In genomic region chr4:86825511-86825910, GRCh38 we compare ENCODE assay signal across 24 cellular contexts. TPM values are rescaled to one million over a fixed set of nuclear protein-coding genes. Genes with fewer than 3 reads are reported as not detected.
DNase-seq lines count a peak whose midpoint lies in the region; ATAC-seq and TF ChIP-seq lines count a peak whose summit lies in the region.
"Had no signal": no experiment of that assay in that cellular context is flagged by ENCODE, and none has a peak within 500 bp of the region (broad histone marks: within the 10 kb centered on the region; RNA-seq: fewer than 3 reads in every experiment).

No MANE protein-coding gene starts in this region.

- in situ Hi-C loops in IMR-90 (cut with MboI; ENCODE audit: low sequenced_read_pairs), result no loop called here

- H2BK5ac ChIP-seq in IMR-90 (ENCODE audit: low read depth, low read length, poor library complexity, severe bottlenecking), result no peak overlapping the region

- H2AK5ac ChIP-seq in IMR-90 (ENCODE audit: low read depth, low read length), result no peak overlapping the region

- no CpG with 5 or more reads among the region's 3 CpGs for WGBS in IMR-90 (ENCODE audit: extremely low coverage in 2 of 2, insufficient read length in 1 of 2), 2 experiments

- H3K4me3 ChIP-seq in IMR-90 (ENCODE audit: insufficient read depth, low read depth, low read length), result no peak overlapping the region
- H3K4me3 ChIP-seq: BLaER1 treated with 17β-estradiol and CSF1 and Interleukin-3, amounts not matched to agents 10 nM and 100 nM; SK-N-MC had no signal

- DNase-seq in IMR-90 (peak; percentile 44), T1000 (lab: John Stamatoyannopoulos, UW) (peak; percentile 32), foreskin keratinocyte (peak; percentile 78 to 96), AML-193 (lab: John Stamatoyannopoulos, UW) (no peak), anterior cingulate cortex (lab: John Stamatoyannopoulos, UW) (no peak), SK-N-DZ (ENCODE audit: low spot score) (no peak)
- no peak for DNase-seq in stimulated activated CD4-positive, alpha-beta T cell treated with anti-CD3 and anti-CD28 coated beads, Interleukin-4, amount 100 ng/mL, for 4 hours
- DNase-seq: ACHN; Caco-2; CD4-positive, alpha-beta memory T cell; GF-D8; MV-4-11; NCI-H1105 treated with DMSO at 0.1 percent for 48 hours; NCI-H1694; NCI-H2081; NCI-H2171; NCI-H446; NCI-H526; Right ventricle myocardium superior had no signal

- no peak for ATAC-seq in IMR-90 (ENCODE audit: low read depth)
- peak; percentile 82 for ATAC-seq in foreskin keratinocyte

- no peak overlapping the region for H2AFZ ChIP-seq in IMR-90 (replicated peaks; ENCODE audit: low read length, poor library complexity)

- no peak overlapping the region for H2BK15ac ChIP-seq in IMR-90 (ENCODE audit: low read depth, low read length)

- no peak overlapping the region for H3K27ac ChIP-seq in IMR-90 (ENCODE audit: insufficient read depth, low read length)
- H3K27ac ChIP-seq in foreskin keratinocyte, result peak overlapping the region; percentile 74
- H3K27ac ChIP-seq: BLaER1 treated with 17β-estradiol and CSF1 and Interleukin-3, amounts not matched to agents 10 nM and 100 nM; HL-60; SK-N-MC had no signal

- H3K18ac ChIP-seq in IMR-90 (ENCODE audit: low read depth, low read length), result peak overlapping the region; percentile 47; the same call in 1 of the 2 replicates

- no peak overlapping the region for H3K23ac ChIP-seq in IMR-90 (ENCODE audit: low read depth, low read length)

- no peak overlapping the region for H4K8ac ChIP-seq in IMR-90 (ENCODE audit: low read depth in 2 of 2, low read length in 2 of 2)

- H3K4me1 ChIP-seq in IMR-90 (ENCODE audit: control insufficient read depth, insufficient read depth, low read length) (peaks cover 4% of the 10 kb centered on the region), foreskin keratinocyte (peaks cover 26% of the 10 kb centered on the region)
- H3K4me1 ChIP-seq: BLaER1 treated with 17β-estradiol and CSF1 and Interleukin-3, amounts not matched to agents 10 nM and 100 nM; Caco-2 had no signal

- no peak overlapping the region for H2BK120ac ChIP-seq in IMR-90 (ENCODE audit: low read depth, low read length)

- dilution Hi-C loops in IMR-90 (cut with HindIII; ENCODE audit: low sequenced_read_pairs, unreplicated experiment), result no loop called here

- no peak for TF ChIP-seq RAD21 in IMR-90 (IDR thresholded peaks at IDR 0.05; ENCODE audit: low read length)

- H3K14ac ChIP-seq in IMR-90 (replicated peaks; ENCODE audit: low read depth, low read length), result no peak overlapping the region; the same call in 1 of the 2 replicates

- no peak overlapping the region for H2AK9ac ChIP-seq in IMR-90 (replicated peaks; ENCODE audit: low read depth, low read length, poor library complexity)

- H4K20me1 ChIP-seq in IMR-90 (ENCODE audit: insufficient read depth, low read length), result no peaks in the 10 kb centered on the region
- H4K20me1 ChIP-seq: BLaER1 treated with 17β-estradiol and CSF1 and Interleukin-3, amounts not matched to agents 10 nM and 100 nM had no signal

- no peak overlapping the region for H3K9ac ChIP-seq in IMR-90 (ENCODE audit: low read depth, low read length)
- H3K9ac ChIP-seq: BLaER1 treated with 17β-estradiol and CSF1 and Interleukin-3, amounts not matched to agents 10 nM and 100 nM had no signal

- POLR2A ChIA-PET in IMR-90 (lab: Charles Lee; ENCODE audit: unreplicated experiment), result no interaction called here

- no peak overlapping the region for H3K4me2 ChIP-seq in IMR-90 (ENCODE audit: low read depth, low read length)
- H3K4me2 ChIP-seq: BLaER1 treated with 17β-estradiol and CSF1 and Interleukin-3, amounts not matched to agents 10 nM and 100 nM had no signal

- CTCF ChIA-PET in IMR-90 (lab: Yijun Ruan, JAX), result interaction anchor here (1.1 to 1.5 kb wide), 2 partner anchors 69 to 238 kb away, joined by 3 read pairs; no protein-coding TSS in a partner anchor

- no peak overlapping the region; the same call in 1 of the 2 replicates for H4K5ac ChIP-seq in IMR-90 (ENCODE audit: low read depth, low read length)

- no peaks in the 10 kb centered on the region for H3K36me3 ChIP-seq in IMR-90 (ENCODE audit: control insufficient read depth, insufficient read depth, low read length)
- H3K36me3 ChIP-seq: BLaER1 treated with 17β-estradiol and CSF1 and Interleukin-3, amounts not matched to agents 10 nM and 100 nM had no signal

- no peak overlapping the region for H2BK20ac ChIP-seq in IMR-90 (ENCODE audit: low read depth, low read length)

- H3K27me3 ChIP-seq in IMR-90 (ENCODE audit: control insufficient read depth, insufficient read depth, low read length), result no peaks in the 10 kb centered on the region
- H3K27me3 ChIP-seq in foreskin keratinocyte, result no peaks in the 10 kb centered on the region
- H3K27me3 ChIP-seq: BLaER1 treated with 17β-estradiol and CSF1 and Interleukin-3, amounts not matched to agents 10 nM and 100 nM had no signal

- no peak overlapping the region for H4K91ac ChIP-seq in IMR-90 (ENCODE audit: insufficient read depth, low read depth, low read length)

- no peaks in the 10 kb centered on the region for H3K79me1 ChIP-seq in IMR-90 (ENCODE audit: low read depth in 1 of 2, low read length in 2 of 2)

- TF ChIP-seq POLR2A in IMR-90 (IDR thresholded peaks at IDR 0.05; ENCODE audit: low read depth, low read length), result no peak

- no peak overlapping the region for H3K4ac ChIP-seq in IMR-90 (ENCODE audit: low read depth, low read length)

- 0 out of 2 replicates have a peak, but pooled peaks cover 2% of the 10 kb centered on the region for H3K9me3 ChIP-seq in IMR-90 (ENCODE audit: control insufficient read depth, insufficient read depth, low read length)
- H3K9me3 ChIP-seq: BLaER1 treated with 17β-estradiol and CSF1 and Interleukin-3, amounts not matched to agents 10 nM and 100 nM; Caco-2 had no signal

- TF ChIP-seq CTCF in IMR-90 (conservative IDR thresholded peaks at IDR 0.05; ENCODE audit: low read depth, low read length) (no peak), foreskin keratinocyte (conservative IDR thresholded peaks at IDR 0.05) (no peak)

- no TSS peak for BruUV-seq in IMR-90 (replicated peaks; lab: Mats Ljungman, UMichigan)

- intact Hi-C loops in IMR-90 (cut with micrococcal nuclease), result no loop called here

- H3K9me1 ChIP-seq in IMR-90 (ENCODE audit: insufficient read depth, low read length), result peaks cover 5% of the 10 kb centered on the region

- H3K56ac ChIP-seq in IMR-90 (ENCODE audit: extremely low read depth, insufficient read depth, low read length), result no peak overlapping the region

TF ChIP-seq in IMR-90, 13 proteins besides CTCF, POLR2A, EP300 and RAD21:
- TF ChIP-seq CHD1 (IDR thresholded peaks at IDR 0.05; ENCODE audit: low read depth, low read length), result no peak
- no peak for TF ChIP-seq SMC3 (IDR thresholded peaks at IDR 0.05; ENCODE audit: low read depth, low read length)
- TF ChIP-seq RFX5 (IDR thresholded peaks at IDR 0.05; ENCODE audit: low read depth, low read length), result no peak
- no peak for TF ChIP-seq NFE2L2 (IDR thresholded peaks at IDR 0.05; ENCODE audit: low read depth, low read length)
- TF ChIP-seq MAZ (IDR thresholded peaks at IDR 0.05; ENCODE audit: borderline replicate concordance, low read depth, low read length), result no peak
- TF ChIP-seq CEBPB (IDR thresholded peaks at IDR 0.05; ENCODE audit: low read depth, low read length), result no peak
- no peak for TF ChIP-seq BHLHE40 (IDR thresholded peaks at IDR 0.05; ENCODE audit: low read depth, low read length)
- TF ChIP-seq MXI1 (IDR thresholded peaks at IDR 0.05; ENCODE audit: borderline replicate concordance, low read depth, low read length), result no peak
- no peak for TF ChIP-seq USF2 (IDR thresholded peaks at IDR 0.05; ENCODE audit: low read depth, low read length)
- no peak for TF ChIP-seq RCOR1 (IDR thresholded peaks at IDR 0.05; ENCODE audit: insufficient replicate concordance, low read length)
- no peak for TF ChIP-seq MAFK (IDR thresholded peaks at IDR 0.05; ENCODE audit: low read depth, low read length)
- no peak for TF ChIP-seq FOS (IDR thresholded peaks at IDR 0.05; ENCODE audit: low read depth, low read length)
- TF ChIP-seq ELK1 (IDR thresholded peaks at IDR 0.05; ENCODE audit: borderline replicate concordance, low read depth, low read length), result no peak
TF ChIP-seq in IMR-90: peak in this region for 0.

RNA-seq across cellular contexts. Expression of gene SLC10A6, which starts 23.7 kb away (rescaled TPM):
- total RNA-seq in IMR-90 (2012; rRNA removed) (not detected in 2 replicates), foreskin keratinocyte (12.7 and 17.1 TPM in 2 replicates)
- polyA plus RNA-seq in IMR-90 (2012; rRNA removed) (not detected in 2 replicates), foreskin keratinocyte (1.2 and 1.9 TPM in 2 replicates)
- not detected in 2 replicates for polyA plus RNA-seq in IMR-90 (2012; cell fraction: cytosol; rRNA removed)
- 0.06 TPM in 1 of 2 replicates, not detected in the other for polyA plus RNA-seq in IMR-90 (2012; cell fraction: nucleus; rRNA removed; ENCODE audit: low replicate concordance)
- not detected in 2 replicates for polyA plus RNA-seq in SK-N-DZ (2014; cell fraction: cytosol; rRNA removed)
- not detected in 2 replicates for polyA plus RNA-seq in SK-N-DZ (2014; cell fraction: nucleus; rRNA removed)
- total RNA-seq: Caco-2; CD4-positive, alpha-beta memory T cell; HT1080; OCI-LY7 had no signal
- polyA plus RNA-seq: CD4-positive, alpha-beta memory T cell had no signal

Comparison
In these comparisons a context has a peak if more than half of its experiments do, and no peak if none do; other contexts are left out.
1. DNase-seq: peak in IMR-90 (single experiment), T1000 (single experiment) and foreskin keratinocyte (2 of 2); none in stimulated activated CD4-positive, alpha-beta T cell treated with anti-CD3 and anti-CD28 coated beads, Interleukin-4, amount 100 ng/mL, for 4 hours (0 of 2), AML-193 (0 of 2), anterior cingulate cortex (0 of 58) and SK-N-DZ (single experiment).
2. RNA of gene SLC10A6, which starts 23.7 kb away (total RNA-seq): 12.7 to 17.1 TPM in foreskin keratinocyte; not detected in IMR-90; every median in the first group is over 10 times any median in the second.